ENCODE assay signal across 11 cellular contexts in the genomic region with DNA sequence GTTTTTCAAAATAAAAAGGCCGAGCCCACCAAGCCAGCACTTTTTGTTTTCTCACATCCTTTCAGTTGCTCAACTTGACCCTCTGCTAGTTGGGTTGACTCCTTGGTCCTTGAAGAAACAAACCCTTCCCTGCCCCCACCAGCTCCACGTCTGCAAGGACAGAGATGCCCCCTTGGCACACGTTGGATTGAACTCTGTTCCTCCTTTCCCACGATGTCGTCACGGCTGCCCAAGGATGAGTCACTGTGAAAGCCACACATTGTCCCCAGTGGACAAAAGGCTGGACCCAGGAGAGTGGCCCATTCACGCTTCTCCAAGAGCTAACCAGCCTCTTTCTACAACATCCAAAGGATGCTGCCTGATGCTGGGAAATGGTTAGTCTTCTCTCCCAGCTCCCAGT. TPM values are rescaled to one million over a fixed set of nuclear protein-coding genes. Genes with fewer than 3 reads are reported as not detected.
A peak's percentile ranks its signal among the peaks of the same experiment; 100 is the strongest.
DNase-seq lines count a peak whose midpoint lies in the region; ATAC-seq and TF ChIP-seq lines count a peak whose summit lies in the region.
"Had no signal": no experiment of that assay in that cellular context is flagged by ENCODE, and none has a peak within 500 bp of the region (broad histone marks: within the 10 kb centered on the region; RNA-seq: fewer than 3 reads in every experiment).

No MANE protein-coding gene starts in this region.

- H3K4me2 ChIP-seq in OCI-LY1 (ENCODE audit: low read length) = peak overlapping the region; percentile 49; the same call in 1 of the 2 replicates

- H3K27me3 ChIP-seq in OCI-LY1 (ENCODE audit: insufficient read depth, low read length) (no peaks in the 10 kb centered on the region), thyroid gland (no peaks in the 10 kb centered on the region)

- H3K9me3 ChIP-seq in OCI-LY1 (ENCODE audit: low read length) = no peaks in the 10 kb centered on the region
- no peaks in the 10 kb centered on the region for H3K9me3 ChIP-seq in thyroid gland

- H2AFZ ChIP-seq in OCI-LY1 (ENCODE audit: low read length) = no peak overlapping the region

- H3K9ac ChIP-seq in OCI-LY1 (ENCODE audit: low read length) = peak overlapping the region; percentile 54; the same call in 1 of the 2 replicates

- intact Hi-C loops in thyroid gland (cut with DNase I) = no loop called here

- no peak overlapping the region for H3K4me3 Mint-ChIP-seq in nephron progenitor cell

- DNase-seq in COLO829 (ENCODE audit: low spot score) (peak; percentile 48), dermis blood vessel endothelial cell (peak; percentile 5), nephron progenitor cell (no peak), thyroid gland (no peak), D341Med (ENCODE audit: low spot score) (no peak)
- DNase-seq: activated naive CD4-positive, alpha-beta T cell treated with Interleukin-2 at 50 U/mL for 16 hours; DMS 273 treated with DMSO at 0.1 percent for 48 hours; kidney had no signal

- no peaks in the 10 kb centered on the region for H4K20me1 ChIP-seq in OCI-LY1 (ENCODE audit: insufficient read depth, low read length)

- WGBS in thyroid gland, 2 donors = 43 to 63% methylated on average over 7 of the region's 7 CpGs

- peak overlapping the region; percentile 97 for H3K27ac ChIP-seq in OCI-LY1 (ENCODE audit: low read depth, low read length, poor library complexity, severe bottlenecking)
- H3K27ac ChIP-seq in thyroid gland = no peak overlapping the region

- H3K36me3 ChIP-seq in OCI-LY1 (ENCODE audit: insufficient read depth, low read length) (no peaks in the 10 kb centered on the region; the same call in 1 of the 2 replicates), thyroid gland (no peaks in the 10 kb centered on the region)

- H3K4me1 ChIP-seq in OCI-LY1 (ENCODE audit: insufficient read depth, low read length, severe bottlenecking) (peaks cover 65% of the 10 kb centered on the region), thyroid gland (peaks cover 4 to 17% of the 10 kb centered on the region in 2 donors)

- peak overlapping the region; percentile 12 for H3K4me3 ChIP-seq in OCI-LY1 (ENCODE audit: low read depth, low read length, poor library complexity, severe bottlenecking)
- no peak overlapping the region for H3K4me3 ChIP-seq in thyroid gland (replicated peaks in 1 of 3)

- ATAC-seq in HG03432 (IDR thresholded peaks at IDR 0.05; ENCODE audit: unreplicated experiment) (no peak), GM18520 (IDR thresholded peaks at IDR 0.05; ENCODE audit: unreplicated experiment) (no peak)

- H3K79me2 ChIP-seq in OCI-LY1 (ENCODE audit: insufficient read depth, low read length) = no peaks in the 10 kb centered on the region

- no peak for TF ChIP-seq POLR2A in thyroid gland (IDR thresholded peaks at IDR 0.05)

- peaks cover 7% of the 10 kb centered on the region for H3K27me3 Mint-ChIP-seq in nephron progenitor cell (ENCODE audit: low read depth, poor library complexity)

- no peaks in the 10 kb centered on the region for H3F3A ChIP-seq in OCI-LY1 (ENCODE audit: insufficient read depth, low read length)

- peaks cover 55% of the 10 kb centered on the region for H3K4me1 Mint-ChIP-seq in nephron progenitor cell

- peaks cover 5% of the 10 kb centered on the region for H3K36me3 Mint-ChIP-seq in nephron progenitor cell (ENCODE audit: low read depth)

- H3K27ac Mint-ChIP-seq in nephron progenitor cell = peak overlapping the region; percentile 75

- no peaks in the 10 kb centered on the region for H3K9me2 ChIP-seq in OCI-LY1 (ENCODE audit: low read depth, low read length)

- peaks cover 11% of the 10 kb centered on the region for H3K9me3 Mint-ChIP-seq in nephron progenitor cell

- no peak for TF ChIP-seq CTCF in OCI-LY1 (IDR thresholded peaks at IDR 0.05; ENCODE audit: low read length)
- no peak for TF ChIP-seq CTCF in nephron progenitor cell (IDR thresholded peaks at IDR 0.05)
- no peak for TF ChIP-seq CTCF in thyroid gland (IDR thresholded peaks at IDR 0.05)

RNA-seq across cellular contexts. Expression of a gene that starts 43.0 kb away (rescaled TPM):
- total RNA-seq in dermis blood vessel endothelial cell (0.17 and 0.33 TPM in 2 replicates), thyroid gland (not detected)
- total RNA-seq: kidney had no signal

Comparison
In these comparisons a context has a peak if more than half of its experiments do, and no peak if none do; other contexts are left out.
1. DNase-seq: peak in COLO829 (single experiment) and dermis blood vessel endothelial cell (single experiment); none in nephron progenitor cell (single experiment), thyroid gland (0 of 2) and D341Med (single experiment).